Comparison of ENCODE assay signal across 15 cellular contexts in genomic region chr4:79913581-79913980, GRCh38.
A peak's percentile ranks its signal among the peaks of the same experiment; 100 is the strongest.
DNase-seq lines count a peak whose midpoint lies in the region; FAIRE-seq and TF ChIP-seq lines count a peak whose summit lies in the region.
"Had no signal": no experiment of that assay in that cellular context is flagged by ENCODE, and none has a peak within 500 bp of the region (broad histone marks: within the 10 kb centered on the region; RNA-seq: fewer than 3 reads in every experiment).

No MANE protein-coding gene starts in this region.

- no peak overlapping the region for H2BK20ac ChIP-seq in H9 (ENCODE audit: low read depth, low read length, poor library complexity, severe bottlenecking)

- DNase-seq in AG09309 (ENCODE audit: low read depth), result peak; percentile 17
- peak; percentile 48 for DNase-seq in HFFc6
- DNase-seq in activated CD4-positive, alpha-beta memory T cell treated with anti-CD3 and anti-CD28 coated beads for 36 hours, result peak; percentile 17
- peak; percentile 85 for DNase-seq in iris pigment epithelial cell (ENCODE audit: low read depth)
- no peak for DNase-seq in H9
- no peak for DNase-seq in DMS114 treated with DMSO at 0.1 percent for 48 hours (lab: John Stamatoyannopoulos, UW; ENCODE audit: unreplicated experiment)
- no peak for DNase-seq in left ventricle myocardium inferior
- DNase-seq in GM12892 (ENCODE audit: insufficient read length), result no peak
- DNase-seq: CD8-positive, alpha-beta T cell had no signal

- no peak overlapping the region for H3K27ac ChIP-seq in H9 (ENCODE audit: insufficient read length, low read depth, low read length)
- no peak overlapping the region for H3K27ac ChIP-seq in left ventricle myocardium inferior (replicated peaks)
- H3K27ac ChIP-seq: prostate gland, suprapubic skin had no signal

- no peak overlapping the region for H4K91ac ChIP-seq in H9 (ENCODE audit: insufficient read length, low read depth, low read length)

- intact Hi-C loops in activated CD4-positive, alpha-beta memory T cell treated with anti-CD3 and anti-CD28 coated beads for 36 hours (cut with micrococcal nuclease), result no loop called here
- intact Hi-C loops in left ventricle myocardium inferior (cut with micrococcal nuclease), result no loop called here

- H3T11ph ChIP-seq in H9 (ENCODE audit: low read length), result no peak overlapping the region

- H3K27ac Mint-ChIP-seq in HFFc6, result 0 out of 2 replicates have a peak overlapping the region, but pooled peaks have one; percentile 3
- H3K27ac Mint-ChIP-seq in activated CD4-positive, alpha-beta memory T cell treated with anti-CD3 and anti-CD28 coated beads for 36 hours, result no peak overlapping the region
- no peak overlapping the region for H3K27ac Mint-ChIP-seq in H9
- H3K27ac Mint-ChIP-seq: activated T-helper 1 cell treated with anti-CD3 and anti-CD28 coated beads, Interleukin-12 subunit alpha, Interleukin-12 subunit beta, Interleukin-2, Interleukin-4 antibody, amounts not matched to agents 30 ng/mL and 10 ng/mL and 1 ng/mL, durations not matched to agents 14 hours and 24 hours and 36 hours; CD8-positive, alpha-beta T cell had no signal

- H3K27me3 ChIP-seq in H9 (ENCODE audit: insufficient read depth, low read length), result no peaks in the 10 kb centered on the region
- no peaks in the 10 kb centered on the region for H3K27me3 ChIP-seq in left ventricle myocardium inferior (ENCODE audit: low read depth)
- H3K27me3 ChIP-seq: suprapubic skin had no signal

- TF ChIP-seq CTCF in AG09309 (IDR thresholded peaks at IDR 0.05; ENCODE audit: control insufficient read depth, insufficient read depth, low read depth, low read length, missing control alignments), result no peak
- TF ChIP-seq CTCF in HFFc6 (IDR thresholded peaks at IDR 0.05), result no peak
- no peak for TF ChIP-seq CTCF in H9 (conservative IDR thresholded peaks at IDR 0.05)
- no peak for TF ChIP-seq CTCF in left ventricle myocardium inferior (IDR thresholded peaks at IDR 0.05; ENCODE audit: borderline replicate concordance)

- H3K4me1 Mint-ChIP-seq in HFFc6 (ENCODE audit: low read depth), result peaks cover 37% of the 10 kb centered on the region
- H3K4me1 Mint-ChIP-seq in activated CD4-positive, alpha-beta memory T cell treated with anti-CD3 and anti-CD28 coated beads for 36 hours (ENCODE audit: low read depth), result peaks cover 12% of the 10 kb centered on the region
- H3K4me1 Mint-ChIP-seq in H9, result peaks cover 2 to 3% of the 10 kb centered on the region in 2 experiments; a peak in 3 of 4 replicates

- H3K4me3 ChIP-seq in AG09309 (ENCODE audit: control insufficient read depth, low read depth, low read length) (no peak overlapping the region), left ventricle myocardium inferior (no peak overlapping the region)
- H3K4me3 ChIP-seq: lung, prostate gland, suprapubic skin had no signal

- WGBS in H9 (ENCODE audit: extremely low coverage, insufficient read length, low lambda C conversion rate), result no CpG with 5 or more reads among the region's 1 CpG

- H3K14ac ChIP-seq in H9 (ENCODE audit: insufficient read depth, low read length), result no peak overlapping the region

- no peaks in the 10 kb centered on the region for H3K36me3 ChIP-seq in left ventricle myocardium inferior
- H3K36me3 ChIP-seq: prostate gland, suprapubic skin had no signal

- H3K9me3 Mint-ChIP-seq in HFFc6 (no peaks in the 10 kb centered on the region), H9 (peaks cover 0 to 4% of the 10 kb centered on the region in 2 experiments; a peak in 1 of 5 replicates)
- no peaks in the 10 kb centered on the region for H3K9me3 Mint-ChIP-seq in activated CD4-positive, alpha-beta memory T cell treated with anti-CD3 and anti-CD28 coated beads for 36 hours
- H3K9me3 Mint-ChIP-seq: activated T-helper 1 cell treated with anti-CD3 and anti-CD28 coated beads, Interleukin-12 subunit alpha, Interleukin-12 subunit beta, Interleukin-2, Interleukin-4 antibody, amounts not matched to agents 30 ng/mL and 10 ng/mL and 1 ng/mL, durations not matched to agents 14 hours and 24 hours and 36 hours; CD8-positive, alpha-beta T cell had no signal

- no peak overlapping the region for H3K56ac ChIP-seq in H9 (ENCODE audit: insufficient read length, low read depth, low read length)

- no peak overlapping the region for H3K4me2 ChIP-seq in H9 (ENCODE audit: insufficient read depth, insufficient read length, low read length)

- 0 out of 2 replicates have a peak overlapping the region, but pooled peaks have one; percentile 1 for H3K4me3 Mint-ChIP-seq in HFFc6
- no peak overlapping the region for H3K4me3 Mint-ChIP-seq in activated CD4-positive, alpha-beta memory T cell treated with anti-CD3 and anti-CD28 coated beads for 36 hours
- H3K4me3 Mint-ChIP-seq in H9, result no peak overlapping the region
- H3K4me3 Mint-ChIP-seq: activated T-helper 1 cell treated with anti-CD3 and anti-CD28 coated beads, Interleukin-12 subunit alpha, Interleukin-12 subunit beta, Interleukin-2, Interleukin-4 antibody, amounts not matched to agents 30 ng/mL and 10 ng/mL and 1 ng/mL, durations not matched to agents 14 hours and 24 hours and 36 hours; CD8-positive, alpha-beta T cell had no signal

- H3K4me1 ChIP-seq in H9 (ENCODE audit: insufficient read depth, low read length) (no peaks in the 10 kb centered on the region), left ventricle myocardium inferior (peaks cover 11% of the 10 kb centered on the region)
- H3K4me1 ChIP-seq: prostate gland, suprapubic skin had no signal

- H4K5ac ChIP-seq in H9 (ENCODE audit: insufficient read length, low read depth, low read length), result no peak overlapping the region

- POLR2A ChIA-PET in activated CD4-positive, alpha-beta memory T cell treated with anti-CD3 and anti-CD28 coated beads for 36 hours (lab: Charles Lee), result no interaction called here

- no peak overlapping the region for H2BK12ac ChIP-seq in H9 (ENCODE audit: insufficient read length, low read depth, low read length)

- H3K23ac ChIP-seq in H9 (ENCODE audit: insufficient read length, low read depth, low read length), result no peak overlapping the region

- no peaks in the 10 kb centered on the region for H3K27me3 Mint-ChIP-seq in HFFc6 (ENCODE audit: insufficient read depth)
- no peaks in the 10 kb centered on the region for H3K27me3 Mint-ChIP-seq in activated CD4-positive, alpha-beta memory T cell treated with anti-CD3 and anti-CD28 coated beads for 36 hours
- H3K27me3 Mint-ChIP-seq in H9 (ENCODE audit: low read depth), result no peaks in the 10 kb centered on the region

- no peaks in the 10 kb centered on the region for H3K79me2 ChIP-seq in H9 (ENCODE audit: insufficient read depth, low read length)

- no peak for TF ChIP-seq POLR2A in GM12892 (IDR thresholded peaks at IDR 0.05; ENCODE audit: low read depth, low read length)

- no peaks in the 10 kb centered on the region for H4K20me1 ChIP-seq in H9 (ENCODE audit: control insufficient read depth, insufficient read depth, insufficient read length)

- FAIRE-seq in GM12892 (lab: Jason Lieb, UNC), result no peak
- FAIRE-seq: HTR-8/SVneo, TTC549 had no signal

- no peak overlapping the region for H2AFZ ChIP-seq in H9 (ENCODE audit: low read length)

- no peak overlapping the region for H2AK5ac ChIP-seq in H9 (ENCODE audit: insufficient read length, low read length)

- peaks cover 4% of the 10 kb centered on the region; the same call in 1 of the 2 replicates for H3K36me3 Mint-ChIP-seq in HFFc6 (ENCODE audit: low read depth)
- H3K36me3 Mint-ChIP-seq in activated CD4-positive, alpha-beta memory T cell treated with anti-CD3 and anti-CD28 coated beads for 36 hours, result no peaks in the 10 kb centered on the region
- H3K36me3 Mint-ChIP-seq in H9 (ENCODE audit: insufficient read depth in 1 of 3, low read depth in 3 of 3), result no peaks in the 10 kb centered on the region

- H2BK15ac ChIP-seq in H9 (ENCODE audit: low read depth, low read length), result no peak overlapping the region

- no peaks in the 10 kb centered on the region for H3K9me3 ChIP-seq in H9 (ENCODE audit: control insufficient read depth, low read depth, low read length)
- H3K9me3 ChIP-seq in left ventricle myocardium inferior (replicated peaks), result no peaks in the 10 kb centered on the region
- H3K9me3 ChIP-seq: prostate gland, suprapubic skin had no signal

- H4K8ac ChIP-seq in H9 (replicated peaks; ENCODE audit: insufficient read length, low read depth, low read length), result no peak overlapping the region

- no peaks in the 10 kb centered on the region for H3K79me1 ChIP-seq in H9 (ENCODE audit: insufficient read depth, low read depth, low read length, poor library complexity, severe bottlenecking)

- no peak overlapping the region for H2BK5ac ChIP-seq in H9 (ENCODE audit: insufficient read length, low read length)

- H2BK120ac ChIP-seq in H9 (ENCODE audit: low read depth, low read length, poor library complexity, severe bottlenecking), result no peak overlapping the region

- H3K23me2 ChIP-seq in H9 (ENCODE audit: insufficient read length, low read depth, low read length, poor library complexity, severe bottlenecking), result no peaks in the 10 kb centered on the region

- CTCF ChIA-PET in activated CD4-positive, alpha-beta memory T cell treated with anti-CD3 and anti-CD28 coated beads for 36 hours (lab: Charles Lee), result interaction anchor here (0.6 to 0.7 kb wide), 2 partner anchors 13 to 302 kb away, joined by 3 to 4 read pairs; no protein-coding TSS in a partner anchor

- H3K18ac ChIP-seq in H9 (ENCODE audit: insufficient read length, low read depth, low read length), result no peak overlapping the region

- H3K4ac ChIP-seq in H9 (ENCODE audit: low read depth, low read length), result no peak overlapping the region

- no peak overlapping the region for H3K9ac ChIP-seq in H9 (ENCODE audit: extremely low read depth, insufficient read length, low read length)

Comparison
In these comparisons a context has a peak if more than half of its experiments do, and no peak if none do; other contexts are left out.
1. DNase-seq: peak in AG09309 (single experiment), HFFc6 (single experiment), activated CD4-positive, alpha-beta memory T cell treated with anti-CD3 and anti-CD28 coated beads for 36 hours (single experiment) and iris pigment epithelial cell (single experiment); none in H9 (single experiment), DMS114 treated with DMSO at 0.1 percent for 48 hours (single experiment), left ventricle myocardium inferior (single experiment) and GM12892 (single experiment).